Comparison of ENCODE assay signal across 1 cellular context in the genomic region with DNA sequence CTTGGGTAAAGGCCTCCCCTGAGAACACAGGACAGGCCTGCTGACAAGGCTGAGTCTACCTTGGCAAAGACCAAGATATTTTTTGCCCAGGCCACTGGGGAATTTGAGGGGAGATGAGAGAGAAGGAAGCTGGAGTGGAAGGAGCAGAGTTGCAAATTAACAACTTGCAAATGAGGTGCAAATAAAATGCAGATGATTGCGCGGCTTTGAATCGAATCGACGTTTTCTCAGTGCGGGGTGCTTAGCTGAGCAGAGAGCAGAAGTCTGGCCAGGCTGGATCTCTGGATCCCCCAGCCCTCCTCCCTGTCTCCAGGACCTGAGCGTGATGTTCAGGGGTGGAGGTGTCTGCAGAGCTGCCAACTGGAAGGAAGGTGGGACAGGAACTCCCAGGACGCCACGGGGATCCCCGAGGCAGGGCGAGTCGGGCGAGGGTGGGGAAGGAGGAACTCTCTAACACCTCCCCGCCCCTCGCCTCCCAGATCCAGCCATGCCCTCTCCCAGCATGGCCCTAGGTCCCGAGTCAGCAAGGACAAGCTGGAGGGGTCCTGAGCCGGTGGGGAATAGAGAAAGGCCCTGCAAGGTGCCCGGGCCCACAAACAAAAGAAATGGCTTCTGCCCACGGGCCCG.
A peak's percentile ranks its signal among the peaks of the same experiment; 100 is the strongest.
TF ChIP-seq lines count a peak whose summit lies in the region.

No MANE protein-coding gene starts in this region.

TF ChIP-seq in HCT116, 20 proteins besides CTCF, POLR2A, EP300 and RAD21:
- TF ChIP-seq ZFX (IDR thresholded peaks at IDR 0.05): 0 out of 2 replicates have a peak, but pooled peaks have one; percentile 22
- TF ChIP-seq EZH2 (IDR thresholded peaks at IDR 0.05): no peak
